Comparison of ENCODE assay signal across 12 cellular contexts in genomic region chr2:237717366-237718276, GRCh38.
DNase-seq lines count a peak whose midpoint lies in the region; ATAC-seq and TF ChIP-seq lines count a peak whose summit lies in the region.
"Had no signal": no experiment of that assay in that cellular context is flagged by ENCODE, and none has a peak within 500 bp of the region (broad histone marks: within the 10 kb centered on the region; RNA-seq: fewer than 3 reads in every experiment).

No MANE protein-coding gene starts in this region.

- no peaks in the 10 kb centered on the region for H3K27me3 Mint-ChIP-seq in activated CD8-positive, alpha-beta T cell treated with anti-CD3 and anti-CD28 coated beads, Interleukin-2, amount 10 ng/mL, durations not matched to agents 7 days and 5 days (ENCODE audit: low read depth)
- H3K27me3 Mint-ChIP-seq in immature natural killer cell (ENCODE audit: low read depth in 3 of 3): peaks cover under 1 to 11% (median 6%) of the 10 kb centered on the region in 3 donors
- H3K27me3 Mint-ChIP-seq in stimulated activated memory B cell treated with anti-CD40 and anti-IgM and Interleukin-4, amounts not matched to agents 10 μg/mL and 1 μg/mL and 100 μg/mL, for 72 hours: no peaks in the 10 kb centered on the region

- no peak for TF ChIP-seq POLR2A in GM18505 (IDR thresholded peaks at IDR 0.05; ENCODE audit: borderline replicate concordance, extremely low read depth, insufficient read depth, insufficient read length)

- CTCF ChIA-PET in activated CD8-positive, alpha-beta T cell treated with anti-CD3 and anti-CD28 coated beads, Interleukin-2, amount 10 ng/mL, durations not matched to agents 7 days and 5 days (lab: Charles Lee): interaction anchor here (1.2 to 1.9 kb wide), 2 partner anchors 31 to 45 kb away, joined by 5 to 7 read pairs; no protein-coding TSS in a partner anchor

- peaks cover 53% of the 10 kb centered on the region for H3K36me3 Mint-ChIP-seq in activated CD8-positive, alpha-beta T cell treated with anti-CD3 and anti-CD28 coated beads, Interleukin-2, amount 10 ng/mL, durations not matched to agents 7 days and 5 days (ENCODE audit: low read depth)
- H3K36me3 Mint-ChIP-seq in immature natural killer cell: peaks cover 0 to 14% (median 8%) of the 10 kb centered on the region in 3 donors
- peaks cover 46% of the 10 kb centered on the region for H3K36me3 Mint-ChIP-seq in stimulated activated memory B cell treated with anti-CD40 and anti-IgM and Interleukin-4, amounts not matched to agents 10 μg/mL and 1 μg/mL and 100 μg/mL, for 72 hours

- H3K4me3 Mint-ChIP-seq in activated CD8-positive, alpha-beta T cell treated with anti-CD3 and anti-CD28 coated beads, Interleukin-2, amount 10 ng/mL, durations not matched to agents 7 days and 5 days: no peak overlapping the region
- H3K4me3 Mint-ChIP-seq in immature natural killer cell: no peak overlapping the region
- no peak overlapping the region for H3K4me3 Mint-ChIP-seq in stimulated activated memory B cell treated with anti-CD40 and anti-IgM and Interleukin-4, amounts not matched to agents 10 μg/mL and 1 μg/mL and 100 μg/mL, for 72 hours
- H3K4me3 Mint-ChIP-seq: activated T-helper 1 cell treated with anti-CD3 and anti-CD28 coated beads, Interleukin-12 subunit alpha, Interleukin-12 subunit beta, Interleukin-2, Interleukin-4 antibody, amounts not matched to agents 30 ng/mL and 10 ng/mL and 1 ng/mL, durations not matched to agents 14 hours and 24 hours and 36 hours had no signal

- POLR2A ChIA-PET in activated CD8-positive, alpha-beta T cell treated with anti-CD3 and anti-CD28 coated beads, Interleukin-2, amount 10 ng/mL, durations not matched to agents 7 days and 5 days (lab: Charles Lee): no interaction called here

- no peak for ATAC-seq in activated CD8-positive, alpha-beta T cell treated with anti-CD3 and anti-CD28 coated beads, Interleukin-2, amount 10 ng/mL, durations not matched to agents 7 days and 5 days
- no peak for ATAC-seq in stimulated activated memory B cell treated with anti-CD40 and anti-IgM and Interleukin-4, amounts not matched to agents 10 μg/mL and 1 μg/mL and 100 μg/mL, for 72 hours
- no peak for ATAC-seq in GM18505 (IDR thresholded peaks at IDR 0.05; ENCODE audit: unreplicated experiment)
- no peak for ATAC-seq in HG02884 (IDR thresholded peaks at IDR 0.05; ENCODE audit: unreplicated experiment)
- ATAC-seq in left colon: no peak

- intact Hi-C loops in left colon (cut with DNase I, micrococcal nuclease): no loop called here

- H3K4me1 Mint-ChIP-seq in activated CD8-positive, alpha-beta T cell treated with anti-CD3 and anti-CD28 coated beads, Interleukin-2, amount 10 ng/mL, durations not matched to agents 7 days and 5 days (ENCODE audit: low read depth): peaks cover 35% of the 10 kb centered on the region
- H3K4me1 Mint-ChIP-seq in immature natural killer cell: peaks cover 62 to 95% of the 10 kb centered on the region in 2 donors
- peaks cover 66% of the 10 kb centered on the region for H3K4me1 Mint-ChIP-seq in stimulated activated memory B cell treated with anti-CD40 and anti-IgM and Interleukin-4, amounts not matched to agents 10 μg/mL and 1 μg/mL and 100 μg/mL, for 72 hours

- DNase-seq in activated T-cell treated with anti-CD3 and anti-CD28 coated beads, Interleukin-2, amount 50 U/mL, for 1 hour: peak; percentile 15
- DNase-seq in activated T-cell treated with anti-CD3 and anti-CD28 coated beads for 4 hours (no peak), immature natural killer cell (no peak), left colon (no peak)
- DNase-seq in activated CD8-positive, alpha-beta T cell treated with anti-CD3 and anti-CD28 coated beads, Interleukin-2, amount 10 ng/mL, durations not matched to agents 7 days and 5 days: no peak
- DNase-seq: NCI-H1694 treated with DMSO at 0.1 percent for 48 hours, NCI-H774, SIG-M5 had no signal

- no peaks in the 10 kb centered on the region for H3K9me3 Mint-ChIP-seq in activated CD8-positive, alpha-beta T cell treated with anti-CD3 and anti-CD28 coated beads, Interleukin-2, amount 10 ng/mL, durations not matched to agents 7 days and 5 days (ENCODE audit: insufficient read depth)
- H3K9me3 Mint-ChIP-seq in immature natural killer cell: no peaks in the 10 kb centered on the region
- H3K9me3 Mint-ChIP-seq in stimulated activated memory B cell treated with anti-CD40 and anti-IgM and Interleukin-4, amounts not matched to agents 10 μg/mL and 1 μg/mL and 100 μg/mL, for 72 hours: no peaks in the 10 kb centered on the region
- H3K9me3 Mint-ChIP-seq: activated T-helper 1 cell treated with anti-CD3 and anti-CD28 coated beads, Interleukin-12 subunit alpha, Interleukin-12 subunit beta, Interleukin-2, Interleukin-4 antibody, amounts not matched to agents 30 ng/mL and 10 ng/mL and 1 ng/mL, durations not matched to agents 14 hours and 24 hours and 36 hours had no signal

- H3K27ac Mint-ChIP-seq in activated CD8-positive, alpha-beta T cell treated with anti-CD3 and anti-CD28 coated beads, Interleukin-2, amount 10 ng/mL, durations not matched to agents 7 days and 5 days: peak overlapping the region; percentile 11
- peak overlapping the region; percentile 2 to 51 (median 36) for H3K27ac Mint-ChIP-seq in immature natural killer cell
- peak overlapping the region; percentile 7 for H3K27ac Mint-ChIP-seq in stimulated activated memory B cell treated with anti-CD40 and anti-IgM and Interleukin-4, amounts not matched to agents 10 μg/mL and 1 μg/mL and 100 μg/mL, for 72 hours
- H3K27ac Mint-ChIP-seq: activated T-helper 1 cell treated with anti-CD3 and anti-CD28 coated beads, Interleukin-12 subunit alpha, Interleukin-12 subunit beta, Interleukin-2, Interleukin-4 antibody, amounts not matched to agents 30 ng/mL and 10 ng/mL and 1 ng/mL, durations not matched to agents 14 hours and 24 hours and 36 hours had no signal
